ENCODE assay signal across 1 cellular context in the genomic region with DNA sequence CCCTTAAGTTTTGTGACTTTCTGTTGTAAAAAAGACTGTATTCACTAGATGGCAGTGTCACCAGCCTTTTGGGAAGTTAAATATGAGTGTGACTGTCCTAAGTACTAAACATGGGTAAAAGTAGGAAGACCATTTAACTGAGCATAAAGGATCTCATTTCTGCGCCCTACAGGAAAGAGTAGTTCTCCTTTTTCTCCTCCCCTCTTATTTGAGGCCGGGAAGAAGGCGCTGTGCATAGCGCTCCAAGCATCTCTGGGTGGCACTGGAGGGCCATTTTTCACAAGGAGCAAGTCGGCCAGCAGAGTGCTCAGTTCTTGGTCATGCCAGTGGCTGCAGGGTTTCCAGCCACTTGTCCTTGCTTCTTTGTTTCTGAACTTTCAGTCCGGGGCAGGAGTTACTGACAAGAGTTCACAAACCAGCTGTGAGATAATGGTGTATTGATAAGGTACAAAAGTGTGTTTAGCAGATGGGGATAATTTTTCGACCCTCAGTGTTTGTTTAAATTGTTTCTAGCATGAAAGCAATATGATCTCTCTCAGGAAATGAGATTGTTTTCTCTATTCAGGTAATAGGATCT.
A peak's percentile ranks its signal among the peaks of the same experiment; 100 is the strongest.
TF ChIP-seq lines count a peak whose summit lies in the region.

No MANE protein-coding gene starts in this region.

TF ChIP-seq in HepG2, 621 proteins besides CTCF, POLR2A, EP300 and RAD21 (continued from another document and continues in another):
- TF ChIP-seq, protein P1, sequence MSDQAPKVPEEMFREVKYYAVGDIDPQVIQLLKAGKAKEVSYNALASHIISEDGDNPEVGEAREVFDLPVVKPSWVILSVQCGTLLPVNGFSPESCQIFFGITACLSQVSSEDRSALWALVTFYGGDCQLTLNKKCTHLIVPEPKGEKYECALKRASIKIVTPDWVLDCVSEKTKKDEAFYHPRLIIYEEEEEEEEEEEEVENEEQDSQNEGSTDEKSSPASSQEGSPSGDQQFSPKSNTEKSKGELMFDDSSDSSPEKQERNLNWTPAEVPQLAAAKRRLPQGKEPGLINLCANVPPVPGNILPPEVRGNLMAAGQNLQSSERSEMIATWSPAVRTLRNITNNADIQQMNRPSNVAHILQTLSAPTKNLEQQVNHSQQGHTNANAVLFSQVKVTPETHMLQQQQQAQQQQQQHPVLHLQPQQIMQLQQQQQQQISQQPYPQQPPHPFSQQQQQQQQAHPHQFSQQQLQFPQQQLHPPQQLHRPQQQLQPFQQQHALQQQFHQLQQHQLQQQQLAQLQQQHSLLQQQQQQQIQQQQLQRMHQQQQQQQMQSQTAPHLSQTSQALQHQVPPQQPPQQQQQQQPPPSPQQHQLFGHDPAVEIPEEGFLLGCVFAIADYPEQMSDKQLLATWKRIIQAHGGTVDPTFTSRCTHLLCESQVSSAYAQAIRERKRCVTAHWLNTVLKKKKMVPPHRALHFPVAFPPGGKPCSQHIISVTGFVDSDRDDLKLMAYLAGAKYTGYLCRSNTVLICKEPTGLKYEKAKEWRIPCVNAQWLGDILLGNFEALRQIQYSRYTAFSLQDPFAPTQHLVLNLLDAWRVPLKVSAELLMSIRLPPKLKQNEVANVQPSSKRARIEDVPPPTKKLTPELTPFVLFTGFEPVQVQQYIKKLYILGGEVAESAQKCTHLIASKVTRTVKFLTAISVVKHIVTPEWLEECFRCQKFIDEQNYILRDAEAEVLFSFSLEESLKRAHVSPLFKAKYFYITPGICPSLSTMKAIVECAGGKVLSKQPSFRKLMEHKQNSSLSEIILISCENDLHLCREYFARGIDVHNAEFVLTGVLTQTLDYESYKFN (CRISPR knock-in tag; conservative IDR thresholded peaks at IDR 0.05) = peak; percentile 77
- TF ChIP-seq, protein P2, sequence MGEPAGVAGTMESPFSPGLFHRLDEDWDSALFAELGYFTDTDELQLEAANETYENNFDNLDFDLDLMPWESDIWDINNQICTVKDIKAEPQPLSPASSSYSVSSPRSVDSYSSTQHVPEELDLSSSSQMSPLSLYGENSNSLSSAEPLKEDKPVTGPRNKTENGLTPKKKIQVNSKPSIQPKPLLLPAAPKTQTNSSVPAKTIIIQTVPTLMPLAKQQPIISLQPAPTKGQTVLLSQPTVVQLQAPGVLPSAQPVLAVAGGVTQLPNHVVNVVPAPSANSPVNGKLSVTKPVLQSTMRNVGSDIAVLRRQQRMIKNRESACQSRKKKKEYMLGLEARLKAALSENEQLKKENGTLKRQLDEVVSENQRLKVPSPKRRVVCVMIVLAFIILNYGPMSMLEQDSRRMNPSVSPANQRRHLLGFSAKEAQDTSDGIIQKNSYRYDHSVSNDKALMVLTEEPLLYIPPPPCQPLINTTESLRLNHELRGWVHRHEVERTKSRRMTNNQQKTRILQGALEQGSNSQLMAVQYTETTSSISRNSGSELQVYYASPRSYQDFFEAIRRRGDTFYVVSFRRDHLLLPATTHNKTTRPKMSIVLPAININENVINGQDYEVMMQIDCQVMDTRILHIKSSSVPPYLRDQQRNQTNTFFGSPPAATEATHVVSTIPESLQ (CRISPR knock-in tag; conservative IDR thresholded peaks at IDR 0.05) = peak; percentile 90
- no peak for TF ChIP-seq ZNF260 (CRISPR knock-in tag; IDR thresholded peaks at IDR 0.05; ENCODE audit: borderline replicate concordance, low read depth)
- TF ChIP-seq ERF (CRISPR knock-in tag; IDR thresholded peaks at IDR 0.05) = peak; percentile 82
- peak; percentile 78 for TF ChIP-seq ELF3 (CRISPR knock-in tag; IDR thresholded peaks at IDR 0.05)
- TF ChIP-seq, protein P3, sequence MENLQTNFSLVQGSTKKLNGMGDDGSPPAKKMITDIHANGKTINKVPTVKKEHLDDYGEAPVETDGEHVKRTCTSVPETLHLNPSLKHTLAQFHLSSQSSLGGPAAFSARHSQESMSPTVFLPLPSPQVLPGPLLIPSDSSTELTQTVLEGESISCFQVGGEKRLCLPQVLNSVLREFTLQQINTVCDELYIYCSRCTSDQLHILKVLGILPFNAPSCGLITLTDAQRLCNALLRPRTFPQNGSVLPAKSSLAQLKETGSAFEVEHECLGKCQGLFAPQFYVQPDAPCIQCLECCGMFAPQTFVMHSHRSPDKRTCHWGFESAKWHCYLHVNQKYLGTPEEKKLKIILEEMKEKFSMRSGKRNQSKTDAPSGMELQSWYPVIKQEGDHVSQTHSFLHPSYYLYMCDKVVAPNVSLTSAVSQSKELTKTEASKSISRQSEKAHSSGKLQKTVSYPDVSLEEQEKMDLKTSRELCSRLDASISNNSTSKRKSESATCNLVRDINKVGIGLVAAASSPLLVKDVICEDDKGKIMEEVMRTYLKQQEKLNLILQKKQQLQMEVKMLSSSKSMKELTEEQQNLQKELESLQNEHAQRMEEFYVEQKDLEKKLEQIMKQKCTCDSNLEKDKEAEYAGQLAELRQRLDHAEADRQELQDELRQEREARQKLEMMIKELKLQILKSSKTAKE (CRISPR knock-in tag; IDR thresholded peaks at IDR 0.05; ENCODE audit: borderline replicate concordance) = peak; percentile 34; the same call in 1 of the 2 replicates
- no peak for TF ChIP-seq ZSCAN20 (CRISPR knock-in tag; IDR thresholded peaks at IDR 0.05; ENCODE audit: borderline replicate concordance)
- TF ChIP-seq HMG20A (CRISPR knock-in tag; IDR thresholded peaks at IDR 0.05; ENCODE audit: borderline replicate concordance) = peak; percentile 58; the same call in 1 of the 2 replicates
- peak; percentile 71 for TF ChIP-seq ZNF792 (CRISPR knock-in tag; IDR thresholded peaks at IDR 0.05)
- TF ChIP-seq NPAS2 (CRISPR knock-in tag; IDR thresholded peaks at IDR 0.05; ENCODE audit: borderline replicate concordance) = no peak
- TF ChIP-seq FOSL1 (CRISPR knock-in tag; IDR thresholded peaks at IDR 0.05; ENCODE audit: borderline replicate concordance) = no peak
- no peak for TF ChIP-seq NR1H2 (CRISPR knock-in tag; IDR thresholded peaks at IDR 0.05; ENCODE audit: borderline replicate concordance, low read depth)
- TF ChIP-seq, protein P4, sequence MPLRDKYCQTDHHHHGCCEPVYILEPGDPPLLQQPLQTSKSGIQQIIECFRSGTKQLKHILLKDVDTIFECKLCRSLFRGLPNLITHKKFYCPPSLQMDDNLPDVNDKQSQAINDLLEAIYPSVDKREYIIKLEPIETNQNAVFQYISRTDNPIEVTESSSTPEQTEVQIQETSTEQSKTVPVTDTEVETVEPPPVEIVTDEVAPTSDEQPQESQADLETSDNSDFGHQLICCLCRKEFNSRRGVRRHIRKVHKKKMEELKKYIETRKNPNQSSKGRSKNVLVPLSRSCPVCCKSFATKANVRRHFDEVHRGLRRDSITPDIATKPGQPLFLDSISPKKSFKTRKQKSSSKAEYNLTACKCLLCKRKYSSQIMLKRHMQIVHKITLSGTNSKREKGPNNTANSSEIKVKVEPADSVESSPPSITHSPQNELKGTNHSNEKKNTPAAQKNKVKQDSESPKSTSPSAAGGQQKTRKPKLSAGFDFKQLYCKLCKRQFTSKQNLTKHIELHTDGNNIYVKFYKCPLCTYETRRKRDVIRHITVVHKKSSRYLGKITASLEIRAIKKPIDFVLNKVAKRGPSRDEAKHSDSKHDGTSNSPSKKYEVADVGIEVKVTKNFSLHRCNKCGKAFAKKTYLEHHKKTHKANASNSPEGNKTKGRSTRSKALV (CRISPR knock-in tag; IDR thresholded peaks at IDR 0.05) = peak; percentile 62; the same call in 1 of the 2 replicates
- TF ChIP-seq ZBTB21 (CRISPR knock-in tag; IDR thresholded peaks at IDR 0.05) = no peak
- TF ChIP-seq, protein P5, sequence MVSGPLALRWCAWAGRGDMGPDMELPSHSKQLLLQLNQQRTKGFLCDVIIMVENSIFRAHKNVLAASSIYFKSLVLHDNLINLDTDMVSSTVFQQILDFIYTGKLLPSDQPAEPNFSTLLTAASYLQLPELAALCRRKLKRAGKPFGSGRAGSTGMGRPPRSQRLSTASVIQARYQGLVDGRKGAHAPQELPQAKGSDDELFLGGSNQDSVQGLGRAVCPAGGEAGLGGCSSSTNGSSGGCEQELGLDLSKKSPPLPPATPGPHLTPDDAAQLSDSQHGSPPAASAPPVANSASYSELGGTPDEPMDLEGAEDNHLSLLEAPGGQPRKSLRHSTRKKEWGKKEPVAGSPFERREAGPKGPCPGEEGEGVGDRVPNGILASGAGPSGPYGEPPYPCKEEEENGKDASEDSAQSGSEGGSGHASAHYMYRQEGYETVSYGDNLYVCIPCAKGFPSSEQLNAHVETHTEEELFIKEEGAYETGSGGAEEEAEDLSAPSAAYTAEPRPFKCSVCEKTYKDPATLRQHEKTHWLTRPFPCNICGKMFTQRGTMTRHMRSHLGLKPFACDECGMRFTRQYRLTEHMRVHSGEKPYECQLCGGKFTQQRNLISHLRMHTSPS (CRISPR knock-in tag; IDR thresholded peaks at IDR 0.05; ENCODE audit: low read depth) = no peak
- TF ChIP-seq, protein P6, sequence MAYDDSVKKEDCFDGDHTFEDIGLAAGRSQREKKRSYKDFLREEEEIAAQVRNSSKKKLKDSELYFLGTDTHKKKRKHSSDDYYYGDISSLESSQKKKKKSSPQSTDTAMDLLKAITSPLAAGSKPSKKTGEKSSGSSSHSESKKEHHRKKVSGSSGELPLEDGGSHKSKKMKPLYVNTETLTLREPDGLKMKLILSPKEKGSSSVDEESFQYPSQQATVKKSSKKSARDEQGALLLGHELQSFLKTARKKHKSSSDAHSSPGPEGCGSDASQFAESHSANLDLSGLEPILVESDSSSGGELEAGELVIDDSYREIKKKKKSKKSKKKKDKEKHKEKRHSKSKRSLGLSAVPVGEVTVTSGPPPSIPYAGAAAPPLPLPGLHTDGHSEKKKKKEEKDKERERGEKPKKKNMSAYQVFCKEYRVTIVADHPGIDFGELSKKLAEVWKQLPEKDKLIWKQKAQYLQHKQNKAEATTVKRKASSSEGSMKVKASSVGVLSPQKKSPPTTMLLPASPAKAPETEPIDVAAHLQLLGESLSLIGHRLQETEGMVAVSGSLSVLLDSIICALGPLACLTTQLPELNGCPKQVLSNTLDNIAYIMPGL (CRISPR knock-in tag; IDR thresholded peaks at IDR 0.05; ENCODE audit: borderline replicate concordance in 1 of 2, low read depth in 1 of 2) = peak; percentile 88 to 91
- TF ChIP-seq NFIC (IDR thresholded peaks at IDR 0.05; ENCODE audit: low read length) = 0 out of 2 replicates have a peak, but pooled peaks have one; percentile 30
- no peak for TF ChIP-seq RFX1 (IDR thresholded peaks at IDR 0.05)
- TF ChIP-seq JUND (CRISPR knock-in tag; IDR thresholded peaks at IDR 0.05) = no peak
- peak; percentile 69 for TF ChIP-seq ATF7-NPFF (CRISPR knock-in tag; IDR thresholded peaks at IDR 0.05; ENCODE audit: low read depth)
- TF ChIP-seq, protein P7, sequence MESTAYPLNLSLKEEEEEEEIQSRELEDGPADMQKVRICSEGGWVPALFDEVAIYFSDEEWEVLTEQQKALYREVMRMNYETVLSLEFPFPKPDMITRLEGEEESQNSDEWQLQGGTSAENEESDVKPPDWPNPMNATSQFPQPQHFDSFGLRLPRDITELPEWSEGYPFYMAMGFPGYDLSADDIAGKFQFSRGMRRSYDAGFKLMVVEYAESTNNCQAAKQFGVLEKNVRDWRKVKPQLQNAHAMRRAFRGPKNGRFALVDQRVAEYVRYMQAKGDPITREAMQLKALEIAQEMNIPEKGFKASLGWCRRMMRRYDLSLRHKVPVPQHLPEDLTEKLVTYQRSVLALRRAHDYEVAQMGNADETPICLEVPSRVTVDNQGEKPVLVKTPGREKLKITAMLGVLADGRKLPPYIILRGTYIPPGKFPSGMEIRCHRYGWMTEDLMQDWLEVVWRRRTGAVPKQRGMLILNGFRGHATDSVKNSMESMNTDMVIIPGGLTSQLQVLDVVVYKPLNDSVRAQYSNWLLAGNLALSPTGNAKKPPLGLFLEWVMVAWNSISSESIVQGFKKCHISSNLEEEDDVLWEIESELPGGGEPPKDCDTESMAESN (CRISPR knock-in tag; conservative IDR thresholded peaks at IDR 0.05) = peak; percentile 33; the same call in 1 of the 2 replicates
- TF ChIP-seq RXRB (CRISPR knock-in tag; IDR thresholded peaks at IDR 0.05; ENCODE audit: borderline replicate concordance) = peak; percentile 78
- no peak for TF ChIP-seq TCF7 (IDR thresholded peaks at IDR 0.05; ENCODE audit: low read depth)
- TF ChIP-seq TSC22D2 (CRISPR knock-in tag; IDR thresholded peaks at IDR 0.05; ENCODE audit: borderline replicate concordance) = 0 out of 2 replicates have a peak, but pooled peaks have one; percentile 53
- no peak for TF ChIP-seq NFATC3 (CRISPR knock-in tag; IDR thresholded peaks at IDR 0.05)
- TF ChIP-seq, protein P8, sequence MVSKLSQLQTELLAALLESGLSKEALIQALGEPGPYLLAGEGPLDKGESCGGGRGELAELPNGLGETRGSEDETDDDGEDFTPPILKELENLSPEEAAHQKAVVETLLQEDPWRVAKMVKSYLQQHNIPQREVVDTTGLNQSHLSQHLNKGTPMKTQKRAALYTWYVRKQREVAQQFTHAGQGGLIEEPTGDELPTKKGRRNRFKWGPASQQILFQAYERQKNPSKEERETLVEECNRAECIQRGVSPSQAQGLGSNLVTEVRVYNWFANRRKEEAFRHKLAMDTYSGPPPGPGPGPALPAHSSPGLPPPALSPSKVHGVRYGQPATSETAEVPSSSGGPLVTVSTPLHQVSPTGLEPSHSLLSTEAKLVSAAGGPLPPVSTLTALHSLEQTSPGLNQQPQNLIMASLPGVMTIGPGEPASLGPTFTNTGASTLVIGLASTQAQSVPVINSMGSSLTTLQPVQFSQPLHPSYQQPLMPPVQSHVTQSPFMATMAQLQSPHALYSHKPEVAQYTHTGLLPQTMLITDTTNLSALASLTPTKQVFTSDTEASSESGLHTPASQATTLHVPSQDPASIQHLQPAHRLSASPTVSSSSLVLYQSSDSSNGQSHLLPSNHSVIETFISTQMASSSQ (IDR thresholded peaks at IDR 0.05; ENCODE audit: low read depth) = no peak
- TF ChIP-seq, protein P8 (CRISPR knock-in tag; IDR thresholded peaks at IDR 0.05; ENCODE audit: borderline replicate concordance) = no peak; the same call in 1 of the 2 replicates
- 0 out of 2 replicates have a peak, but pooled peaks have one; percentile 36 for TF ChIP-seq JUN (CRISPR knock-in tag; IDR thresholded peaks at IDR 0.05)
- TF ChIP-seq, protein P9, sequence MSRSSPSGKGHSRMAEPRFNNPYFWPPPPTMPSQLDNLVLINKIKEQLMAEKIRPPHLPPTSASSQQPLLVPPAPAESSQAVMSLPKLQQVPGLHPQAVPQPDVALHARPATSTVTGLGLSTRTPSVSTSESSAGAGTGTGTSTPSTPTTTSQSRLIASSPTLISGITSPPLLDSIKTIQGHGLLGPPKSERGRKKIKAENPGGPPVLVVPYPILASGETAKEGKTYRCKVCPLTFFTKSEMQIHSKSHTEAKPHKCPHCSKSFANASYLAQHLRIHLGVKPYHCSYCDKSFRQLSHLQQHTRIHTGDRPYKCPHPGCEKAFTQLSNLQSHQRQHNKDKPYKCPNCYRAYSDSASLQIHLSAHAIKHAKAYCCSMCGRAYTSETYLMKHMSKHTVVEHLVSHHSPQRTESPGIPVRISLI (CRISPR knock-in tag; IDR thresholded peaks at IDR 0.05; ENCODE audit: borderline replicate concordance) = peak; percentile 36; the same call in 1 of the 2 replicates
- TF ChIP-seq STAT5B (CRISPR knock-in tag; IDR thresholded peaks at IDR 0.05) = no peak
- peak; percentile 65; the same call in 1 of the 2 replicates for TF ChIP-seq FOXA3 (CRISPR knock-in tag; IDR thresholded peaks at IDR 0.05)
- TF ChIP-seq YEATS4 (CRISPR knock-in tag; IDR thresholded peaks at IDR 0.05; ENCODE audit: borderline replicate concordance) = peak; percentile 70; the same call in 1 of the 2 replicates
